ENCODE assay signal across 2 cellular contexts in the genomic region with DNA sequence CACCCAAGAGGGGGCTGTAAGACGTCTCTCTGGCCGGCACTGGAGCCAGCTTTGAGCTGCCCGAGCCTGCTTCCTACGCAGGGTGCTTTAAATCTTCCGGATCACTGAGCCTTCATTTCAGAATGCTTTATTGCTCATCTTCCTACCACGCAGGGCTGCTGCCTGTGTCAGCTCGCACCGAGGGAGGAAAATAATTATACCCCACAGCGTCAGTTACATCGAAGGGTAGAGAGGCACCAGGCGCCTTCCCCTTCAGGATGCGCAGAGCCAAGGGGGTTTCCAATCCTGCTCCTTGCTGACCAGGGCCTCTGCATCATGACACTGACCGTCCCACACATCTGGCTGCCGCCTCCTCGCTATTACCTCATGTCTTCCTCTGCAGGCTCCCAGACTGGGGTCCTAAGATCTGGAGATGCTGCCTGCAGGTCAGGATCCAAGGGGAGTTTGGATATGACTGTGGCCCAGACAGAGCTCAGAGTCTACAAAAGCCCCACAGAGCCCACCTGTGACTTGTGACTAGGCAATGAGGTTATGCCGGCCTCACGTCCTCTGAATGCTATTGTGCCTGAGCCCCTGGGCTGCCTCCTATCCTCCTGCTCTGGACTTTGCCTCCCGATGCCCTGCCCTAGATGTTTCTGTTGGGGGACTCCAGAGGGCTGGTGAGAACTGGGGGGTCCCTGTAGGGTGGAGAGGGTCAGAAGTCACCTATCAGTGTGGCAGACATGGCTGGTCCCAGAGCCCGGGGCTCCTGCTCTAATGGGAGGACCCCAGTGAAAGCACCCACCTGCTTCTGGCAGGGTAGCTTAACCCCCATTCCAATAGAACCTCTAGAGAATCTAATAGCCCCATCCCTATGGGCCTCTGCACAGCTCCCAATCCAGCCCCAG.
TF ChIP-seq lines count a peak whose summit lies in the region.

No MANE protein-coding gene starts in this region.

TF ChIP-seq in SK-N-SH, 30 proteins besides CTCF, POLR2A, EP300 and RAD21 (continued from another document):
- TF ChIP-seq, protein P1, sequence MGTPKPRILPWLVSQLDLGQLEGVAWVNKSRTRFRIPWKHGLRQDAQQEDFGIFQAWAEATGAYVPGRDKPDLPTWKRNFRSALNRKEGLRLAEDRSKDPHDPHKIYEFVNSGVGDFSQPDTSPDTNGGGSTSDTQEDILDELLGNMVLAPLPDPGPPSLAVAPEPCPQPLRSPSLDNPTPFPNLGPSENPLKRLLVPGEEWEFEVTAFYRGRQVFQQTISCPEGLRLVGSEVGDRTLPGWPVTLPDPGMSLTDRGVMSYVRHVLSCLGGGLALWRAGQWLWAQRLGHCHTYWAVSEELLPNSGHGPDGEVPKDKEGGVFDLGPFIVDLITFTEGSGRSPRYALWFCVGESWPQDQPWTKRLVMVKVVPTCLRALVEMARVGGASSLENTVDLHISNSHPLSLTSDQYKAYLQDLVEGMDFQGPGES (IDR thresholded peaks at IDR 0.05; ENCODE audit: low read depth, low read length) = no peak
- TF ChIP-seq EZH2phosphoT487 (IDR thresholded peaks at IDR 0.05; ENCODE audit: borderline replicate concordance, low read depth) = no peak
- no peak for TF ChIP-seq NFIC (IDR thresholded peaks at IDR 0.05; ENCODE audit: borderline replicate concordance)
- TF ChIP-seq JUND (IDR thresholded peaks at IDR 0.05) = no peak
- TF ChIP-seq POLR2AphosphoS5 (IDR thresholded peaks at IDR 0.05; ENCODE audit: low read depth, low read length) = no peak
- TF ChIP-seq CHD2 (IDR thresholded peaks at IDR 0.05; ENCODE audit: low read length, partially characterized antibody) = no peak
- TF ChIP-seq RFX5 (IDR thresholded peaks at IDR 0.05; ENCODE audit: low read length) = no peak

TF ChIP-seq in SK-N-SH treated with all-trans-retinoic acid at 6 μM for 48 hours, 23 proteins besides CTCF, POLR2A, EP300 and RAD21 (continued from another document):
- TF ChIP-seq, protein P2, sequence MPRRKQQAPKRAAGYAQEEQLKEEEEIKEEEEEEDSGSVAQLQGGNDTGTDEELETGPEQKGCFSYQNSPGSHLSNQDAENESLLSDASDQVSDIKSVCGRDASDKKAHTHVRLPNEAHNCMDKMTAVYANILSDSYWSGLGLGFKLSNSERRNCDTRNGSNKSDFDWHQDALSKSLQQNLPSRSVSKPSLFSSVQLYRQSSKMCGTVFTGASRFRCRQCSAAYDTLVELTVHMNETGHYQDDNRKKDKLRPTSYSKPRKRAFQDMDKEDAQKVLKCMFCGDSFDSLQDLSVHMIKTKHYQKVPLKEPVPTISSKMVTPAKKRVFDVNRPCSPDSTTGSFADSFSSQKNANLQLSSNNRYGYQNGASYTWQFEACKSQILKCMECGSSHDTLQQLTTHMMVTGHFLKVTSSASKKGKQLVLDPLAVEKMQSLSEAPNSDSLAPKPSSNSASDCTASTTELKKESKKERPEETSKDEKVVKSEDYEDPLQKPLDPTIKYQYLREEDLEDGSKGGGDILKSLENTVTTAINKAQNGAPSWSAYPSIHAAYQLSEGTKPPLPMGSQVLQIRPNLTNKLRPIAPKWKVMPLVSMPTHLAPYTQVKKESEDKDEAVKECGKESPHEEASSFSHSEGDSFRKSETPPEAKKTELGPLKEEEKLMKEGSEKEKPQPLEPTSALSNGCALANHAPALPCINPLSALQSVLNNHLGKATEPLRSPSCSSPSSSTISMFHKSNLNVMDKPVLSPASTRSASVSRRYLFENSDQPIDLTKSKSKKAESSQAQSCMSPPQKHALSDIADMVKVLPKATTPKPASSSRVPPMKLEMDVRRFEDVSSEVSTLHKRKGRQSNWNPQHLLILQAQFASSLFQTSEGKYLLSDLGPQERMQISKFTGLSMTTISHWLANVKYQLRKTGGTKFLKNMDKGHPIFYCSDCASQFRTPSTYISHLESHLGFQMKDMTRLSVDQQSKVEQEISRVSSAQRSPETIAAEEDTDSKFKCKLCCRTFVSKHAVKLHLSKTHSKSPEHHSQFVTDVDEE (CRISPR knock-in tag; IDR thresholded peaks at IDR 0.05) = no peak
- TF ChIP-seq ESRRG (CRISPR knock-in tag; IDR thresholded peaks at IDR 0.05) = no peak
- TF ChIP-seq ARNTL (CRISPR knock-in tag; IDR thresholded peaks at IDR 0.05; ENCODE audit: borderline replicate concordance, low read depth) = no peak
- TF ChIP-seq RARB (CRISPR knock-in tag; IDR thresholded peaks at IDR 0.05) = no peak
- TF ChIP-seq ISL1 (CRISPR knock-in tag; IDR thresholded peaks at IDR 0.05) = no peak
- no peak for TF ChIP-seq OSR1 (CRISPR knock-in tag; IDR thresholded peaks at IDR 0.05)
- no peak for TF ChIP-seq BACH2 (CRISPR knock-in tag; IDR thresholded peaks at IDR 0.05; ENCODE audit: borderline replicate concordance)
